In genomic region chr22:39267966-39268365, GRCh38 we compare ENCODE assay signal across 18 cellular contexts.
"Had no signal": no experiment of that assay in that cellular context is flagged by ENCODE, and none has a peak within 500 bp of the region (broad histone marks: within the 10 kb centered on the region; RNA-seq: fewer than 3 reads in every experiment).

No MANE protein-coding gene starts in this region.

- H3K36me3 ChIP-seq: cardiac muscle cell, left lung, stomach, thoracic aorta, upper lobe of right lung had no signal

- H3K4me3 ChIP-seq: cardiac muscle cell, left lung, stomach, thoracic aorta, upper lobe of right lung had no signal

- H3K9me3 ChIP-seq: left lung, stomach, thoracic aorta, upper lobe of right lung had no signal

- H3K27me3 ChIP-seq: cardiac muscle cell, left lung, stomach, upper lobe of right lung had no signal

- H3K9me3 Mint-ChIP-seq: activated naive CD8-positive, alpha-beta T cell treated with anti-CD3 and anti-CD28 coated beads, Interleukin-2, amount 10 ng/mL, durations not matched to agents 7 days and 5 days; activated T-cell treated with anti-CD3 and anti-CD28 coated beads, Interleukin-2, amount 50 U/mL, for 24 hours had no signal

- H3K27ac ChIP-seq: cardiac muscle cell, left lung, thoracic aorta, upper lobe of right lung had no signal

- H3K4me3 Mint-ChIP-seq: activated CD8-positive, alpha-beta T cell treated with anti-CD3 and anti-CD28 coated beads, Interleukin-2, amount 10 ng/mL, durations not matched to agents 7 days and 5 days; activated naive CD8-positive, alpha-beta T cell treated with anti-CD3 and anti-CD28 coated beads, Interleukin-2, amount 10 ng/mL, durations not matched to agents 7 days and 5 days; activated T-cell treated with anti-CD3 and anti-CD28 coated beads, Interleukin-2, amount 50 U/mL, for 24 hours had no signal

- ATAC-seq: activated CD8-positive, alpha-beta T cell treated with anti-CD3 and anti-CD28 coated beads, Interleukin-2, amount 10 ng/mL, durations not matched to agents 7 days and 5 days; left lung; upper lobe of right lung had no signal

- DNase-seq: activated CD4-positive, alpha-beta T cell treated with anti-CD3 and anti-CD28 coated beads for 48 hours; activated CD4-positive, CD25-positive, alpha-beta regulatory T cell; activated CD8-positive, alpha-beta T cell treated with anti-CD3 and anti-CD28 coated beads, Interleukin-2, amount 10 ng/mL, durations not matched to agents 7 days and 5 days; activated gamma-delta T cell treated with Interleukin-2 at 50 U/mL for 16 hours; activated naive CD8-positive, alpha-beta T cell treated with anti-CD3 and anti-CD28 coated beads, Interleukin-2, amount 10 ng/mL, durations not matched to agents 7 days and 5 days; activated T-cell treated with anti-CD3 and anti-CD28 coated beads, Interleukin-2, amount 50 U/mL, for 24 hours; amygdala; effector memory CD4-positive, alpha-beta T cell; hypothalamus; left lung; stimulated activated CD4-positive, alpha-beta T cell treated with anti-CD3 and anti-CD28 coated beads, Interleukin-12 subunit alpha, Interleukin-12 subunit beta, amount 100 ng/mL, for 4 hours; stimulated activated CD4-positive, alpha-beta T cell treated with anti-CD3 and anti-CD28 coated beads, Interleukin-1b, Interleukin-23, amount 100 ng/mL, for 48 hours; stimulated activated CD8-positive, alpha-beta memory T cell treated with anti-CD3 and anti-CD28 coated beads, Interleukin-4, amount 100 ng/mL, for 48 hours; stomach; upper lobe of right lung had no signal

- FAIRE-seq: keratinocyte had no signal

- H3K36me3 Mint-ChIP-seq: activated naive CD8-positive, alpha-beta T cell treated with anti-CD3 and anti-CD28 coated beads, Interleukin-2, amount 10 ng/mL, durations not matched to agents 7 days and 5 days had no signal

- H3K27ac Mint-ChIP-seq: activated CD8-positive, alpha-beta T cell treated with anti-CD3 and anti-CD28 coated beads, Interleukin-2, amount 10 ng/mL, durations not matched to agents 7 days and 5 days; activated naive CD8-positive, alpha-beta T cell treated with anti-CD3 and anti-CD28 coated beads, Interleukin-2, amount 10 ng/mL, durations not matched to agents 7 days and 5 days; activated T-cell treated with anti-CD3 and anti-CD28 coated beads, Interleukin-2, amount 50 U/mL, for 24 hours had no signal

- H3K4me1 ChIP-seq: stomach had no signal

- H3K27me3 Mint-ChIP-seq: activated naive CD8-positive, alpha-beta T cell treated with anti-CD3 and anti-CD28 coated beads, Interleukin-2, amount 10 ng/mL, durations not matched to agents 7 days and 5 days had no signal
